In genomic region chr7:8144856-8145255, GRCh38 we compare ENCODE assay signal across 19 cellular contexts.
DNase-seq lines count a peak whose midpoint lies in the region; ATAC-seq and TF ChIP-seq lines count a peak whose summit lies in the region.
"Had no signal": no experiment of that assay in that cellular context is flagged by ENCODE, and none has a peak within 500 bp of the region (broad histone marks: within the 10 kb centered on the region; RNA-seq: fewer than 3 reads in every experiment).

No MANE protein-coding gene starts in this region.

- peak overlapping the region; percentile 6 for H3K27ac Mint-ChIP-seq in activated naive CD4-positive, alpha-beta T cell treated with anti-CD3 and anti-CD28 coated beads for 36 hours
- peak overlapping the region; percentile 92 for H3K27ac Mint-ChIP-seq in T-helper 17 cell
- peak overlapping the region; percentile 0 for H3K27ac Mint-ChIP-seq in endothelial cell (ENCODE audit: unreplicated experiment)
- H3K27ac Mint-ChIP-seq in T-helper 2 cell treated with Interferon-gamma antibody and Interleukin-4, amounts not matched to agents 5 μg/mL and 100 μg/mL, for 36 hours, result no peak overlapping the region

- H3K9me3 ChIP-seq in T-helper 17 cell (ENCODE audit: control insufficient read depth, low read length, poor library complexity, severe bottlenecking), result no peaks in the 10 kb centered on the region
- H3K9me3 ChIP-seq: BE2C, HAP-1 had no signal

- peaks cover 35% of the 10 kb centered on the region for H3K4me1 Mint-ChIP-seq in activated naive CD4-positive, alpha-beta T cell treated with anti-CD3 and anti-CD28 coated beads for 36 hours (ENCODE audit: low read depth)
- H3K4me1 Mint-ChIP-seq in T-helper 17 cell, result peaks cover 43% of the 10 kb centered on the region
- peaks cover 46% of the 10 kb centered on the region for H3K4me1 Mint-ChIP-seq in endothelial cell (ENCODE audit: unreplicated experiment)
- peaks cover 20% of the 10 kb centered on the region for H3K4me1 Mint-ChIP-seq in T-helper 2 cell treated with Interferon-gamma antibody and Interleukin-4, amounts not matched to agents 5 μg/mL and 100 μg/mL, for 36 hours (ENCODE audit: low read depth)

- H3K9me3 Mint-ChIP-seq in activated naive CD4-positive, alpha-beta T cell treated with anti-CD3 and anti-CD28 coated beads for 36 hours, result no peaks in the 10 kb centered on the region
- H3K9me3 Mint-ChIP-seq in endothelial cell (ENCODE audit: unreplicated experiment), result no peaks in the 10 kb centered on the region
- H3K9me3 Mint-ChIP-seq in T-helper 2 cell treated with Interferon-gamma antibody and Interleukin-4, amounts not matched to agents 5 μg/mL and 100 μg/mL, for 36 hours, result no peaks in the 10 kb centered on the region
- H3K9me3 Mint-ChIP-seq: CD8-positive, alpha-beta T cell had no signal

- no peaks in the 10 kb centered on the region for H3K36me3 Mint-ChIP-seq in activated naive CD4-positive, alpha-beta T cell treated with anti-CD3 and anti-CD28 coated beads for 36 hours (ENCODE audit: low read depth)
- H3K36me3 Mint-ChIP-seq in T-helper 17 cell (ENCODE audit: low read depth), result no peaks in the 10 kb centered on the region
- peaks cover 8% of the 10 kb centered on the region for H3K36me3 Mint-ChIP-seq in endothelial cell (ENCODE audit: low read depth, unreplicated experiment)
- H3K36me3 Mint-ChIP-seq in T-helper 2 cell treated with Interferon-gamma antibody and Interleukin-4, amounts not matched to agents 5 μg/mL and 100 μg/mL, for 36 hours (ENCODE audit: low read depth), result no peaks in the 10 kb centered on the region
- H3K36me3 Mint-ChIP-seq: CD8-positive, alpha-beta T cell had no signal

- no peak overlapping the region for H3K4me3 Mint-ChIP-seq in activated naive CD4-positive, alpha-beta T cell treated with anti-CD3 and anti-CD28 coated beads for 36 hours
- peak overlapping the region; percentile 4 for H3K4me3 Mint-ChIP-seq in T-helper 17 cell
- H3K4me3 Mint-ChIP-seq in endothelial cell (ENCODE audit: unreplicated experiment), result peak overlapping the region; percentile 21
- no peak overlapping the region for H3K4me3 Mint-ChIP-seq in T-helper 2 cell treated with Interferon-gamma antibody and Interleukin-4, amounts not matched to agents 5 μg/mL and 100 μg/mL, for 36 hours
- H3K4me3 Mint-ChIP-seq: CD8-positive, alpha-beta T cell had no signal

- CTCF ChIA-PET in activated naive CD4-positive, alpha-beta T cell treated with anti-CD3 and anti-CD28 coated beads for 36 hours (lab: Charles Lee), result interaction anchor here (0.9 kb wide), 1 partner anchor 9 kb away, joined by 3 read pairs; no protein-coding TSS in a partner anchor

- intact Hi-C loops in activated naive CD4-positive, alpha-beta T cell treated with anti-CD3 and anti-CD28 coated beads for 36 hours (cut with micrococcal nuclease), result no loop called here

- no peak for TF ChIP-seq CTCF in endothelial cell (IDR thresholded peaks at IDR 0.05; ENCODE audit: unreplicated experiment)

- no peaks in the 10 kb centered on the region for H3K27me3 Mint-ChIP-seq in activated naive CD4-positive, alpha-beta T cell treated with anti-CD3 and anti-CD28 coated beads for 36 hours (ENCODE audit: low read depth)
- no peaks in the 10 kb centered on the region for H3K27me3 Mint-ChIP-seq in T-helper 17 cell
- H3K27me3 Mint-ChIP-seq in endothelial cell (ENCODE audit: unreplicated experiment), result no peaks in the 10 kb centered on the region
- no peaks in the 10 kb centered on the region for H3K27me3 Mint-ChIP-seq in T-helper 2 cell treated with Interferon-gamma antibody and Interleukin-4, amounts not matched to agents 5 μg/mL and 100 μg/mL, for 36 hours (ENCODE audit: low read depth)

- DNase-seq in activated naive CD4-positive, alpha-beta T cell treated with anti-CD3 and anti-CD28 coated beads for 36 hours, result no peak
- DNase-seq in activated naive CD4-positive, alpha-beta T cell treated with anti-CD3 and anti-CD28 coated beads, Interleukin-2, amount 50 U/mL, for 16 hours, result no peak
- DNase-seq in T-helper 17 cell (no peak), endothelial cell (ENCODE audit: low spot score) (no peak), DMS153 treated with DMSO at 0.1 percent for 48 hours (lab: John Stamatoyannopoulos, UW; ENCODE audit: unreplicated experiment) (no peak)
- DNase-seq in T-helper 2 cell treated with Interferon-gamma antibody and Interleukin-4, amounts not matched to agents 5 μg/mL and 100 μg/mL, for 36 hours (ENCODE audit: low spot score), result no peak
- no peak for DNase-seq in activated effector memory CD4-positive, alpha-beta T cell treated with anti-CD3 and anti-CD28 coated beads, Interleukin-2, amount 50 U/mL, for 16 hours
- DNase-seq: BE2C; CD8-positive, alpha-beta T cell; GM23248; Kasumi-1; NCI-H1092 treated with DMSO at 0.1 percent for 48 hours; NCI-H146; NCI-H2029 treated with DMSO at 0.1 percent for 48 hours; NCI-H2171; NCI-H526; PC-9 had no signal

- ATAC-seq in T-helper 17 cell, result no peak
- no peak for ATAC-seq in HG02840 (IDR thresholded peaks at IDR 0.05; ENCODE audit: low FRiP score, unreplicated experiment)
- ATAC-seq: CD8-positive, alpha-beta T cell had no signal

Comparison
In these comparisons a context has a peak if more than half of its experiments do, and no peak if none do; other contexts are left out.
1. H3K4me3 Mint-ChIP-seq: peak in T-helper 17 cell (single experiment) and endothelial cell (single experiment); none in activated naive CD4-positive, alpha-beta T cell treated with anti-CD3 and anti-CD28 coated beads for 36 hours (single experiment) and T-helper 2 cell treated with Interferon-gamma antibody and Interleukin-4, amounts not matched to agents 5 μg/mL and 100 μg/mL, for 36 hours (single experiment).